ENCODE assay signal across 22 cellular contexts in the genomic region with DNA sequence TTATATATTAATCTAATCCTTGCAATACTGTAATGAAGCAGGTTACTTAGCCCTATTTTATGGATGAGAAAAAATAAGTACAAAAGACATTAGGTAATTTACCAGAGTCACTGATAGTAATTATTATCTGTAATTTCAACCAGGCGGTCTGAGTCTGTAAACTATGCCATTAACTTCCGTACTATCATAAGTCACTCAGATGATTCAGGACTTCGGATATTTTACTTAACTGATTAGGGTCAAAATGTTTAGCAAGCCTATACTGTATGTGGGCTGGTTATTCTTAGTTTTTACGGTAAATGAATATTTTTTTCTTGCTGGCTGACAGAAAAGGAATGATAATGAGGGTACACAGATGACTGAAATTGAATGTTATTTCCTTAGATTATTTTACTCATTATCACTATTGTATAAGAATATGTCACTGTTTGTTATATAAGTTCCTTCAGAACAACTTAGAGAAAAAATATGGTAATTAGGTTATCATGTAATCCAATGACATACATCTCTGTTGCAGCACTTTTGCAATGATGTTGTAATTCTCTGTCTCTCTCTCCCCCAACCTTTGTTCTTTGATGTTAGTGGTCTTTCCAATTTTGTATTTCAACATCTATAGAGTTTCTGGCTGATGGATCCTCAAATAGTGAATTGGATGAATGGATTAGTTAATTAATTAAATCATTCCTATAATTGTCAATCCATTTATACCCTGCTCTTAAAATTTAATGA.
"Had no signal": no experiment of that assay in that cellular context is flagged by ENCODE, and none has a peak within 500 bp of the region (broad histone marks: within the 10 kb centered on the region; RNA-seq: fewer than 3 reads in every experiment).

No MANE protein-coding gene starts in this region.

- H3K4me3 Mint-ChIP-seq: activated CD8-positive, alpha-beta T cell treated with anti-CD3 and anti-CD28 coated beads for 36 hours; activated naive CD4-positive, alpha-beta T cell treated with anti-CD3 and anti-CD28 coated beads for 36 hours; activated T-helper 17 cell treated with anti-CD3 and anti-CD28 coated beads, Interleukin-2, amount 50 U/mL, for 72 hours; nephron; stimulated activated effector memory CD8-positive, alpha-beta T cell treated with anti-CD3 and anti-CD28 coated beads, Interleukin-12 subunit alpha, Interleukin-12 subunit beta, amount 100 ng/mL, for 72 hours had no signal

- H3K4me1 ChIP-seq: left lung, sigmoid colon, upper lobe of left lung had no signal

- H3K9me3 Mint-ChIP-seq: activated T-helper 17 cell treated with anti-CD3 and anti-CD28 coated beads, Interleukin-2, amount 50 U/mL, for 72 hours had no signal

- H3K27ac ChIP-seq: left lung, upper lobe of left lung had no signal

- H3K27me3 ChIP-seq: left lung, sigmoid colon, stomach, upper lobe of left lung had no signal

- DNase-seq: activated CD4-positive, alpha-beta T cell treated with anti-CD3 and anti-CD28 coated beads for 48 hours; activated CD4-positive, CD25-positive, alpha-beta regulatory T cell; activated CD8-positive, alpha-beta T cell treated with anti-CD3 and anti-CD28 coated beads for 36 hours; activated naive CD4-positive, alpha-beta T cell treated with anti-CD3 and anti-CD28 coated beads for 36 hours; activated T-cell treated with anti-CD3 and anti-CD28 coated beads, Interleukin-2, amount 50 U/mL, for 1 hour; aorta; cortex of kidney; erythroblast; foreskin melanocyte; glutamatergic neuron; hypothalamus; left lung; midbrain; sigmoid colon; stimulated activated CD4-positive, alpha-beta T cell treated with anti-CD3 and anti-CD28 coated beads, Interleukin-4, amount 100 ng/mL, for 24 hours; stomach; SW 1271; upper lobe of left lung had no signal

- H3K9me3 ChIP-seq: left lung, sigmoid colon, stomach, upper lobe of left lung had no signal

- H3K27ac Mint-ChIP-seq: activated CD8-positive, alpha-beta T cell treated with anti-CD3 and anti-CD28 coated beads for 36 hours; activated naive CD4-positive, alpha-beta T cell treated with anti-CD3 and anti-CD28 coated beads for 36 hours; activated T-helper 17 cell treated with anti-CD3 and anti-CD28 coated beads, Interleukin-2, amount 50 U/mL, for 72 hours; nephron; stimulated activated effector memory CD8-positive, alpha-beta T cell treated with anti-CD3 and anti-CD28 coated beads, Interleukin-12 subunit alpha, Interleukin-12 subunit beta, amount 100 ng/mL, for 72 hours had no signal

- H3K4me1 Mint-ChIP-seq: activated T-helper 17 cell treated with anti-CD3 and anti-CD28 coated beads, Interleukin-2, amount 50 U/mL, for 72 hours; nephron; stimulated activated effector memory CD8-positive, alpha-beta T cell treated with anti-CD3 and anti-CD28 coated beads, Interleukin-12 subunit alpha, Interleukin-12 subunit beta, amount 100 ng/mL, for 72 hours had no signal

- FAIRE-seq: endometrium had no signal

- H3K36me3 ChIP-seq: left lung, sigmoid colon, stomach, upper lobe of left lung had no signal

- ATAC-seq: activated CD8-positive, alpha-beta T cell treated with anti-CD3 and anti-CD28 coated beads for 36 hours; activated T-helper 17 cell treated with anti-CD3 and anti-CD28 coated beads, Interleukin-2, amount 50 U/mL, for 72 hours; left lung; stimulated activated effector memory CD8-positive, alpha-beta T cell treated with anti-CD3 and anti-CD28 coated beads, Interleukin-12 subunit alpha, Interleukin-12 subunit beta, amount 100 ng/mL, for 72 hours had no signal

- H3K36me3 Mint-ChIP-seq: stimulated activated effector memory CD8-positive, alpha-beta T cell treated with anti-CD3 and anti-CD28 coated beads, Interleukin-12 subunit alpha, Interleukin-12 subunit beta, amount 100 ng/mL, for 72 hours had no signal

- H3K4me3 ChIP-seq: left lung, sigmoid colon, stomach, upper lobe of left lung had no signal

- H3K27me3 Mint-ChIP-seq: activated CD8-positive, alpha-beta T cell treated with anti-CD3 and anti-CD28 coated beads for 36 hours; activated T-helper 17 cell treated with anti-CD3 and anti-CD28 coated beads, Interleukin-2, amount 50 U/mL, for 72 hours had no signal
